In the genomic region with DNA sequence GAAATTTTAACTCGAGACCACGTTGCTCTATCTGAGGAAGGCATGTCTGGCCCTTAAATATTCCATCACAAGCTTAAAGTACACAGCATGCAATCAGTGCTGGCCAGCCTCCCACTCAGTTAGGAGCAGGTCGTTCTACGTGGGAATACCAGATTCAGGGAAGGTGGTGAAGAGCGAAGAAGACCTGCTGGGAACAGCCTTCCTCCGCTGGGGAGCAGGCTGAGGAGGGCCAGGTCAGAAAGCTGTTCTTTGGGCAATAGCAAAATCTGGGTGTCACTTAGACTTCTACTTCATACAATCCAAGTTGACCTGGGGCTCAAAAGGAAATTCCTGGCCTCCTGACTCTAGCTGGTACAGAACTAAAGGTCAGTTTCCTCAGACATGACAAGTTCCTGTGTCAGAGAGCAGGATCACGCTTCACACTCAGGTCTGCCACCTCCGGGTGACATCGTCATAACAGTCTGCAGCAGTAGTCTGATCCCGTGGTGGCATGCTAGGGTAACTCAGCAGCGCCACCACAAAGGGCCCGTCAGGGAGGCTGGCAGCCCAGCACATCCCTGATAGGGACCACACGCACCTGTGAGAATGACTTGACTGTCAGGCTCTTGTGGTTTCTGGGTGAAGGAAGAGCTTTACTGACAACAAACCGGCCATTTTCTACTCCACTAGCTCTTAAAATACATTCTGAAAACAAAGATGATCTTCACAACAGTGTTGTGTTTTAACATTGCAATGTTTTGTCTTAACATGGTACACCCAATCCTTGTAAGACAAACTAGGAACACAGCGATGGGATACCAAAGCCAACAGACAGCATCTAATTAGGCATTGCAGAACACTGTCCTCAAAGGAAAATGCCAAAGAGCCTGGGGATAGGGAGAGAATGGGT, we compare ENCODE assay signal across 1 cellular context.
TF ChIP-seq lines count a peak whose summit lies in the region.

No MANE protein-coding gene starts in this region.

TF ChIP-seq in HepG2, 621 proteins besides CTCF, POLR2A, EP300 and RAD21 (continued from another document):
- TF ChIP-seq, protein P1, sequence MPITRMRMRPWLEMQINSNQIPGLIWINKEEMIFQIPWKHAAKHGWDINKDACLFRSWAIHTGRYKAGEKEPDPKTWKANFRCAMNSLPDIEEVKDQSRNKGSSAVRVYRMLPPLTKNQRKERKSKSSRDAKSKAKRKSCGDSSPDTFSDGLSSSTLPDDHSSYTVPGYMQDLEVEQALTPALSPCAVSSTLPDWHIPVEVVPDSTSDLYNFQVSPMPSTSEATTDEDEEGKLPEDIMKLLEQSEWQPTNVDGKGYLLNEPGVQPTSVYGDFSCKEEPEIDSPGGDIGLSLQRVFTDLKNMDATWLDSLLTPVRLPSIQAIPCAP (CRISPR knock-in tag; IDR thresholded peaks at IDR 0.05; ENCODE audit: low read depth), result no peak
- 0 out of 2 replicates have a peak, but pooled peaks have one; percentile 34 for TF ChIP-seq GATAD2A (CRISPR knock-in tag; IDR thresholded peaks at IDR 0.05)
- TF ChIP-seq, protein P2, sequence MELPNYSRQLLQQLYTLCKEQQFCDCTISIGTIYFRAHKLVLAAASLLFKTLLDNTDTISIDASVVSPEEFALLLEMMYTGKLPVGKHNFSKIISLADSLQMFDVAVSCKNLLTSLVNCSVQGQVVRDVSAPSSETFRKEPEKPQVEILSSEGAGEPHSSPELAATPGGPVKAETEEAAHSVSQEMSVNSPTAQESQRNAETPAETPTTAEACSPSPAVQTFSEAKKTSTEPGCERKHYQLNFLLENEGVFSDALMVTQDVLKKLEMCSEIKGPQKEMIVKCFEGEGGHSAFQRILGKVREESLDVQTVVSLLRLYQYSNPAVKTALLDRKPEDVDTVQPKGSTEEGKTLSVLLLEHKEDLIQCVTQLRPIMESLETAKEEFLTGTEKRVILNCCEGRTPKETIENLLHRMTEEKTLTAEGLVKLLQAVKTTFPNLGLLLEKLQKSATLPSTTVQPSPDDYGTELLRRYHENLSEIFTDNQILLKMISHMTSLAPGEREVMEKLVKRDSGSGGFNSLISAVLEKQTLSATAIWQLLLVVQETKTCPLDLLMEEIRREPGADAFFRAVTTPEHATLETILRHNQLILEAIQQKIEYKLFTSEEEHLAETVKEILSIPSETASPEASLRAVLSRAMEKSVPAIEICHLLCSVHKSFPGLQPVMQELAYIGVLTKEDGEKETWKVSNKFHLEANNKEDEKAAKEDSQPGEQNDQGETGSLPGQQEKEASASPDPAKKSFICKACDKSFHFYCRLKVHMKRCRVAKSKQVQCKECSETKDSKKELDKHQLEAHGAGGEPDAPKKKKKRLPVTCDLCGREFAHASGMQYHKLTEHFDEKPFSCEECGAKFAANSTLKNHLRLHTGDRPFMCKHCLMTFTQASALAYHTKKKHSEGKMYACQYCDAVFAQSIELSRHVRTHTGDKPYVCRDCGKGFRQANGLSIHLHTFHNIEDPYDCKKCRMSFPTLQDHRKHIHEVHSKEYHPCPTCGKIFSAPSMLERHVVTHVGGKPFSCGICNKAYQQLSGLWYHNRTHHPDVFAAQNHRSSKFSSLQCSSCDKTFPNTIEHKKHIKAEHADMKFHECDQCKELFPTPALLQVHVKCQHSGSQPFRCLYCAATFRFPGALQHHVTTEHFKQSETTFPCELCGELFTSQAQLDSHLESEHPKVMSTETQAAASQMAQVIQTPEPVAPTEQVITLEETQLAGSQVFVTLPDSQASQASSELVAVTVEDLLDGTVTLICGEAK (IDR thresholded peaks at IDR 0.05), result no peak
- TF ChIP-seq, protein P2 (CRISPR knock-in tag; IDR thresholded peaks at IDR 0.05), result no peak
- TF ChIP-seq, protein P3, sequence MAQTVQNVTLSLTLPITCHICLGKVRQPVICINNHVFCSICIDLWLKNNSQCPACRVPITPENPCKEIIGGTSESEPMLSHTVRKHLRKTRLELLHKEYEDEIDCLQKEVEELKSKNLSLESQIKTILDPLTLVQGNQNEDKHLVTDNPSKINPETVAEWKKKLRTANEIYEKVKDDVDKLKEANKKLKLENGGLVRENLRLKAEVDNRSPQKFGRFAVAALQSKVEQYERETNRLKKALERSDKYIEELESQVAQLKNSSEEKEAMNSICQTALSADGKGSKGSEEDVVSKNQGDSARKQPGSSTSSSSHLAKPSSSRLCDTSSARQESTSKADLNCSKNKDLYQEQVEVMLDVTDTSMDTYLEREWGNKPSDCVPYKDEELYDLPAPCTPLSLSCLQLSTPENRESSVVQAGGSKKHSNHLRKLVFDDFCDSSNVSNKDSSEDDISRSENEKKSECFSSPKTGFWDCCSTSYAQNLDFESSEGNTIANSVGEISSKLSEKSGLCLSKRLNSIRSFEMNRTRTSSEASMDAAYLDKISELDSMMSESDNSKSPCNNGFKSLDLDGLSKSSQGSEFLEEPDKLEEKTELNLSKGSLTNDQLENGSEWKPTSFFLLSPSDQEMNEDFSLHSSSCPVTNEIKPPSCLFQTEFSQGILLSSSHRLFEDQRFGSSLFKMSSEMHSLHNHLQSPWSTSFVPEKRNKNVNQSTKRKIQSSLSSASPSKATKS (CRISPR knock-in tag; IDR thresholded peaks at IDR 0.05), result no peak
- TF ChIP-seq CEBPB (IDR thresholded peaks at IDR 0.05; ENCODE audit: borderline replicate concordance, low read depth, low read length), result no peak
- no peak for TF ChIP-seq GPN1 (CRISPR knock-in tag; IDR thresholded peaks at IDR 0.05; ENCODE audit: borderline replicate concordance)
- 0 out of 2 replicates have a peak, but pooled peaks have one; percentile 42 for TF ChIP-seq CBFB (CRISPR knock-in tag; IDR thresholded peaks at IDR 0.05)
- TF ChIP-seq, protein P4, sequence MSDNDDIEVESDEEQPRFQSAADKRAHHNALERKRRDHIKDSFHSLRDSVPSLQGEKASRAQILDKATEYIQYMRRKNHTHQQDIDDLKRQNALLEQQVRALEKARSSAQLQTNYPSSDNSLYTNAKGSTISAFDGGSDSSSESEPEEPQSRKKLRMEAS (IDR thresholded peaks at IDR 0.05), result peak; percentile 27; the same call in 1 of the 2 replicates
- no peak for TF ChIP-seq KDM5A (IDR thresholded peaks at IDR 0.05; ENCODE audit: borderline replicate concordance, low read length)
